ENCODE assay signal across 8 cellular contexts in genomic region chr13:51562011-51562671, GRCh38. TPM values are rescaled to one million over a fixed set of nuclear protein-coding genes. Genes with fewer than 3 reads are reported as not detected.
DNase-seq lines count a peak whose midpoint lies in the region; ATAC-seq lines count a peak whose summit lies in the region.

No MANE protein-coding gene starts in this region.

- peak; percentile 82 for ATAC-seq in GM18511 (IDR thresholded peaks at IDR 0.05; ENCODE audit: unreplicated experiment)
- ATAC-seq in GM21529 (IDR thresholded peaks at IDR 0.05; ENCODE audit: unreplicated experiment): peak; percentile 85
- ATAC-seq in HG03565 (IDR thresholded peaks at IDR 0.05; ENCODE audit: unreplicated experiment): peak; percentile 81
- peak; percentile 34 for ATAC-seq in left lobe of liver

- DNase-seq in left lobe of liver (ENCODE audit: low spot score): no peak
- DNase-seq in globus pallidus (ENCODE audit: low spot score): no peak
- DNase-seq in SW480 (ENCODE audit: low spot score): no peak
- DNase-seq in DMS153 treated with DMSO at 0.1 percent for 48 hours (lab: John Stamatoyannopoulos, UW; ENCODE audit: unreplicated experiment): no peak
- DNase-seq in NCI-H526 (lab: John Stamatoyannopoulos, UW): no peak

RNA-seq across cellular contexts. Expression of gene WDFY2, which starts 22.1 kb away (rescaled TPM):
- 6.2 TPM for total RNA-seq in left lobe of liver

Comparison
In these comparisons a context has a peak if more than half of its experiments do, and no peak if none do; other contexts are left out.
1. ATAC-seq: peak in every context shown above with its lines; median percentile 85 in GM21529; 82 in GM18511; 81 in HG03565; 34 in left lobe of liver.